ENCODE assay signal across 18 cellular contexts in genomic region chr19:34017024-34017423, GRCh38.
"Had no signal": no experiment of that assay in that cellular context is flagged by ENCODE, and none has a peak within 500 bp of the region (broad histone marks: within the 10 kb centered on the region; RNA-seq: fewer than 3 reads in every experiment).

No MANE protein-coding gene starts in this region.

- FAIRE-seq: endometrium, urothelium cell line had no signal

- H3K36me3 ChIP-seq: colonic mucosa, gastroesophageal sphincter, heart right ventricle, right atrium auricular region, thyroid gland had no signal

- H3K4me3 ChIP-seq: body of pancreas, colonic mucosa, gastroesophageal sphincter, heart right ventricle, right atrium auricular region, thyroid gland had no signal

- H3K27me3 ChIP-seq: body of pancreas, right atrium auricular region, thyroid gland had no signal

- DNase-seq: activated B cell treated with CpG ODN at 0.5 μM for 24 hours; activated CD4-positive, alpha-beta T cell treated with anti-CD3 and anti-CD28 coated beads, Interleukin-2, amount 10 ng/mL, durations not matched to agents 24 days and 14 days; activated CD8-positive, alpha-beta memory T cell treated with anti-CD3 and anti-CD28 coated beads for 24 hours; activated naive CD8-positive, alpha-beta T cell treated with anti-CD3 and anti-CD28 coated beads for 36 hours; amygdala; body of pancreas; caudate nucleus; colonic mucosa; heart right ventricle; occipital lobe; stimulated activated CD4-positive, alpha-beta T cell treated with anti-CD3 and anti-CD28 coated beads, Interleukin-2, amount 100 ng/mL, for 48 hours; stimulated activated naive B cell treated with anti-CD40 and anti-IgM and Interleukin-4, amounts not matched to agents 10 μg/mL and 1 μg/mL and 100 μg/mL, for 72 hours; thyroid gland had no signal

- H3K9me3 ChIP-seq: body of pancreas, colonic mucosa, thyroid gland had no signal

- ATAC-seq: body of pancreas; gastroesophageal sphincter; heart right ventricle; natural killer cell treated with Interleukin-12 subunit alpha and Interleukin-12 subunit beta and Interleukin-15 and Interleukin-18, amount 100 ng/mL, for 72 hours; stimulated activated naive B cell treated with anti-CD40 and anti-IgM and Interleukin-4, amounts not matched to agents 10 μg/mL and 1 μg/mL and 100 μg/mL, for 72 hours had no signal

- H3K4me1 ChIP-seq: body of pancreas, colonic mucosa, gastroesophageal sphincter, heart right ventricle, right atrium auricular region, thyroid gland had no signal
